In genomic region chr14:35046751-35047536, GRCh38 we compare ENCODE assay signal across 8 cellular contexts. TPM values are rescaled to one million over a fixed set of nuclear protein-coding genes. Genes with fewer than 3 reads are reported as not detected.
DNase-seq lines count a peak whose midpoint lies in the region; ATAC-seq, FAIRE-seq and TF ChIP-seq lines count a peak whose summit lies in the region.

No MANE protein-coding gene starts in this region.

- H3K4me1 Mint-ChIP-seq in activated naive CD4-positive, alpha-beta T cell treated with anti-CD3 and anti-CD28 coated beads for 36 hours (ENCODE audit: low read depth), result peaks cover 25% of the 10 kb centered on the region
- H3K4me1 Mint-ChIP-seq in activated B cell treated with CpG ODN at 0.5 μM for 24 hours, result peaks cover 28% of the 10 kb centered on the region

- no peaks in the 10 kb centered on the region for H3K27me3 Mint-ChIP-seq in activated naive CD4-positive, alpha-beta T cell treated with anti-CD3 and anti-CD28 coated beads for 36 hours (ENCODE audit: low read depth)
- H3K27me3 Mint-ChIP-seq in activated B cell treated with CpG ODN at 0.5 μM for 24 hours, result no peaks in the 10 kb centered on the region

- peak overlapping the region; percentile 89 for H3K4me3 Mint-ChIP-seq in activated naive CD4-positive, alpha-beta T cell treated with anti-CD3 and anti-CD28 coated beads for 36 hours
- peak overlapping the region; percentile 96 for H3K4me3 Mint-ChIP-seq in activated B cell treated with CpG ODN at 0.5 μM for 24 hours

- H3K27ac Mint-ChIP-seq in activated naive CD4-positive, alpha-beta T cell treated with anti-CD3 and anti-CD28 coated beads for 36 hours, result peak overlapping the region; percentile 98
- H3K27ac Mint-ChIP-seq in activated B cell treated with CpG ODN at 0.5 μM for 24 hours, result peak overlapping the region; percentile 97

- TF ChIP-seq CTCF in activated B cell treated with CpG ODN at 0.5 μM for 24 hours (IDR thresholded peaks at IDR 0.05) (no peak), fibroblast of the aortic adventitia (IDR thresholded peaks at IDR 0.05; ENCODE audit: insufficient read depth, low read length) (peak; percentile 4), neutrophil (IDR thresholded peaks at IDR 0.05) (no peak)

- H3K27me3 ChIP-seq in MG63 (no peaks in the 10 kb centered on the region), neutrophil (no peaks in the 10 kb centered on the region)

- peaks cover 7% of the 10 kb centered on the region for H3K36me3 Mint-ChIP-seq in activated naive CD4-positive, alpha-beta T cell treated with anti-CD3 and anti-CD28 coated beads for 36 hours (ENCODE audit: low read depth)
- H3K36me3 Mint-ChIP-seq in activated B cell treated with CpG ODN at 0.5 μM for 24 hours (ENCODE audit: low read depth), result peaks cover 17% of the 10 kb centered on the region

- CTCF ChIA-PET in activated naive CD4-positive, alpha-beta T cell treated with anti-CD3 and anti-CD28 coated beads for 36 hours (lab: Charles Lee), result interaction anchor here (0.5 to 1.1 kb wide), 4 partner anchors 46 to 366 kb away, joined by 3 to 5 read pairs (median 4); no protein-coding TSS in a partner anchor
- CTCF ChIA-PET in activated B cell treated with CpG ODN at 0.5 μM for 24 hours (lab: Charles Lee), result interaction anchor here (1.2 to 1.6 kb wide), 3 partner anchors 15 to 96 kb away, joined by 3 to 4 read pairs (median 3); no protein-coding TSS in a partner anchor

- H3K4me3 ChIP-seq in MG63 (peak overlapping the region; percentile 73), fibroblast of the aortic adventitia (ENCODE audit: low read depth, low read length) (peak overlapping the region; percentile 91), neutrophil (ENCODE audit: low read depth in 1 of 2, low read length in 1 of 2) (peak overlapping the region; percentile 89 to 92)

- ATAC-seq in HG02571 (IDR thresholded peaks at IDR 0.05; ENCODE audit: unreplicated experiment), result peak; percentile 22
- peak; percentile 1 for ATAC-seq in activated B cell treated with CpG ODN at 0.5 μM for 24 hours (ENCODE audit: low read depth)

- H3K4me1 ChIP-seq in neutrophil (ENCODE audit: control insufficient read depth in 1 of 2, insufficient read depth in 1 of 2, low read depth in 1 of 2, low read length in 1 of 2), result peaks cover 49 to 56% of the 10 kb centered on the region in 2 experiments

- intact Hi-C loops in activated naive CD4-positive, alpha-beta T cell treated with anti-CD3 and anti-CD28 coated beads for 36 hours (cut with micrococcal nuclease), result loop anchor here (1.0 to 10.0 kb wide), 18 partner anchors 65 to 1268 kb away; partner anchors contain the start of genes BRMS1L, EAPP, NFKBIA and PRORP
- intact Hi-C loops in activated B cell treated with CpG ODN at 0.5 μM for 24 hours (cut with micrococcal nuclease), result loop anchor here (1.0 to 10.0 kb wide), 13 partner anchors 65 to 1273 kb away; partner anchors contain the start of genes BRMS1L, CFL2, INSM2 and MBIP

- no peaks in the 10 kb centered on the region for H3K9me3 Mint-ChIP-seq in activated naive CD4-positive, alpha-beta T cell treated with anti-CD3 and anti-CD28 coated beads for 36 hours
- H3K9me3 Mint-ChIP-seq in activated B cell treated with CpG ODN at 0.5 μM for 24 hours, result no peaks in the 10 kb centered on the region

- POLR2A ChIA-PET in activated B cell treated with CpG ODN at 0.5 μM for 24 hours (lab: Charles Lee), result interaction anchor here (0.6 to 2.6 kb wide), 12 partner anchors 14 to 780 kb away, joined by 3 to 53 read pairs (median 6); partner anchors contain the start of genes BAZ1A, BRMS1L, CFL2 and NFKBIA

- peak overlapping the region; percentile 98 for H3K27ac ChIP-seq in neutrophil

- H3K36me3 ChIP-seq in MG63 (peaks cover 10% of the 10 kb centered on the region; the same call in 1 of the 2 replicates), neutrophil (peaks cover 4% of the 10 kb centered on the region)

- DNase-seq in activated naive CD4-positive, alpha-beta T cell treated with anti-CD3 and anti-CD28 coated beads for 36 hours, result peak; percentile 56
- no peak for DNase-seq in activated naive CD4-positive, alpha-beta T cell treated with anti-CD3 and anti-CD28 coated beads, Interleukin-2, amount 50 U/mL, for 16 hours
- DNase-seq in MG63 (peak; percentile 20), activated B cell treated with CpG ODN at 0.5 μM for 24 hours (no peak), fibroblast of the aortic adventitia (ENCODE audit: low read depth) (peak; percentile 15), HTR-8/SVneo (ENCODE audit: insufficient read length, low spot score) (no peak)

- FAIRE-seq in HTR-8/SVneo (lab: Jason Lieb, UNC), result no peak

- H3K9me3 ChIP-seq in MG63 (no peaks in the 10 kb centered on the region), neutrophil (no peaks in the 10 kb centered on the region)

RNA-seq across cellular contexts. Expression of gene FAM177A1, which starts 0.9 kb away (rescaled TPM):
- 10 to 100 TPM; 55.0 to 58.5 TPM for total RNA-seq in activated naive CD4-positive, alpha-beta T cell treated with anti-CD3 and anti-CD28 coated beads for 36 hours
- total RNA-seq in MG63 (2014; rRNA removed; shearing (Covaris generic); ENCODE audit: low replicate concordance), result 15.7 and 38.3 TPM in 2 replicates
- 23.5 and 27.4 TPM in 2 replicates for total RNA-seq in activated B cell treated with CpG ODN at 0.5 μM for 24 hours
- 37.4 and 39.0 TPM in 2 replicates for total RNA-seq in fibroblast of the aortic adventitia (ENCODE audit: low replicate concordance)

Comparison
In these comparisons a context has a peak if more than half of its experiments do, and no peak if none do; other contexts are left out.
1. DNase-seq: peak in activated naive CD4-positive, alpha-beta T cell treated with anti-CD3 and anti-CD28 coated beads for 36 hours (single experiment), MG63 (single experiment) and fibroblast of the aortic adventitia (single experiment); none in activated naive CD4-positive, alpha-beta T cell treated with anti-CD3 and anti-CD28 coated beads, Interleukin-2, amount 50 U/mL, for 16 hours (single experiment), activated B cell treated with CpG ODN at 0.5 μM for 24 hours (single experiment) and HTR-8/SVneo (single experiment).
2. Peak in every context shown above with its lines, with median percentiles within 50 percentile points of each other: H3K4me3 ChIP-seq.